In genomic region chr1:206612129-206612876, GRCh38 we compare ENCODE assay signal across 8 cellular contexts. TPM values are rescaled to one million over a fixed set of nuclear protein-coding genes. Genes with fewer than 3 reads are reported as not detected.
DNase-seq lines count a peak whose midpoint lies in the region; ATAC-seq and TF ChIP-seq lines count a peak whose summit lies in the region.

A gene with protein sequence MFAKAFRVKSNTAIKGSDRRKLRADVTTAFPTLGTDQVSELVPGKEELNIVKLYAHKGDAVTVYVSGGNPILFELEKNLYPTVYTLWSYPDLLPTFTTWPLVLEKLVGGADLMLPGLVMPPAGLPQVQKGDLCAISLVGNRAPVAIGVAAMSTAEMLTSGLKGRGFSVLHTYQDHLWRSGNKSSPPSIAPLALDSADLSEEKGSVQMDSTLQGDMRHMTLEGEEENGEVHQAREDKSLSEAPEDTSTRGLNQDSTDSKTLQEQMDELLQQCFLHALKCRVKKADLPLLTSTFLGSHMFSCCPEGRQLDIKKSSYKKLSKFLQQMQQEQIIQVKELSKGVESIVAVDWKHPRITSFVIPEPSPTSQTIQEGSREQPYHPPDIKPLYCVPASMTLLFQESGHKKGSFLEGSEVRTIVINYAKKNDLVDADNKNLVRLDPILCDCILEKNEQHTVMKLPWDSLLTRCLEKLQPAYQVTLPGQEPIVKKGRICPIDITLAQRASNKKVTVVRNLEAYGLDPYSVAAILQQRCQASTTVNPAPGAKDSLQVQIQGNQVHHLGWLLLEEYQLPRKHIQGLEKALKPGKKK (minus strand): TSS chr1:206612465. CDS start chr1:206612342, 123 bp downstream.

- DNase-seq in GM10266 (ENCODE audit: extremely low spot score): peak; percentile 98
- peak; percentile 92 for DNase-seq in NCI-H1105 (lab: John Stamatoyannopoulos, UW)
- peak; percentile 95 for DNase-seq in SKM-1 (lab: John Stamatoyannopoulos, UW; ENCODE audit: unreplicated experiment)
- DNase-seq in globus pallidus (ENCODE audit: low spot score): peak; percentile 94
- peak; percentile 89 for DNase-seq in omental fat pad (ENCODE audit: low spot score)

- H3K4me1 Mint-ChIP-seq in activated naive CD4-positive, alpha-beta T cell treated with anti-CD3 and anti-CD28 coated beads, Interleukin-2, amount 50 U/mL, for 24 hours: peaks cover 36% of the 10 kb centered on the region

- peak within 1 kb of the TSS; percentile 91 for H3K27ac Mint-ChIP-seq in activated naive CD4-positive, alpha-beta T cell treated with anti-CD3 and anti-CD28 coated beads, Interleukin-2, amount 50 U/mL, for 24 hours

- peak within 1 kb of the TSS; percentile 81 for H3K27ac ChIP-seq in temporal lobe (ENCODE audit: low read depth, low read length)

- H3K27me3 Mint-ChIP-seq in activated naive CD4-positive, alpha-beta T cell treated with anti-CD3 and anti-CD28 coated beads, Interleukin-2, amount 50 U/mL, for 24 hours: no peaks in the 10 kb centered on the region

- H3K9me3 Mint-ChIP-seq in activated naive CD4-positive, alpha-beta T cell treated with anti-CD3 and anti-CD28 coated beads, Interleukin-2, amount 50 U/mL, for 24 hours: no peaks in the 10 kb centered on the region

- TF ChIP-seq CTCF in GM10266 (IDR thresholded peaks at IDR 0.05; ENCODE audit: control insufficient read depth, insufficient read depth, low read depth, missing control alignments): peak; percentile 98
- TF ChIP-seq CTCF in omental fat pad (IDR thresholded peaks at IDR 0.05): peak in 2 of 3 donors; percentile 63 to 94

- peaks cover 9% of the 10 kb centered on the region for H3K36me3 Mint-ChIP-seq in activated naive CD4-positive, alpha-beta T cell treated with anti-CD3 and anti-CD28 coated beads, Interleukin-2, amount 50 U/mL, for 24 hours

- ATAC-seq in HG02610 (IDR thresholded peaks at IDR 0.05; ENCODE audit: unreplicated experiment) (peak; percentile 79), omental fat pad (ENCODE audit: low FRiP score) (peak; percentile 99)

- peak within 1 kb of the TSS; percentile 94 for H3K4me3 Mint-ChIP-seq in activated naive CD4-positive, alpha-beta T cell treated with anti-CD3 and anti-CD28 coated beads, Interleukin-2, amount 50 U/mL, for 24 hours

RNA-seq across cellular contexts. Expression of the gene that starts here (rescaled TPM):
- total RNA-seq in omental fat pad (10 to 100 TPM; 38.4 to 55.8 (median 50.4) TPM), temporal lobe (13.3 TPM)

Comparison
In these comparisons a context has a peak if more than half of its experiments do, and no peak if none do; other contexts are left out.
1. Peak in every context shown above with its lines: DNase-seq, ATAC-seq and H3K27ac ChIP-seq.